Comparison of ENCODE assay signal across 12 cellular contexts in the genomic region with DNA sequence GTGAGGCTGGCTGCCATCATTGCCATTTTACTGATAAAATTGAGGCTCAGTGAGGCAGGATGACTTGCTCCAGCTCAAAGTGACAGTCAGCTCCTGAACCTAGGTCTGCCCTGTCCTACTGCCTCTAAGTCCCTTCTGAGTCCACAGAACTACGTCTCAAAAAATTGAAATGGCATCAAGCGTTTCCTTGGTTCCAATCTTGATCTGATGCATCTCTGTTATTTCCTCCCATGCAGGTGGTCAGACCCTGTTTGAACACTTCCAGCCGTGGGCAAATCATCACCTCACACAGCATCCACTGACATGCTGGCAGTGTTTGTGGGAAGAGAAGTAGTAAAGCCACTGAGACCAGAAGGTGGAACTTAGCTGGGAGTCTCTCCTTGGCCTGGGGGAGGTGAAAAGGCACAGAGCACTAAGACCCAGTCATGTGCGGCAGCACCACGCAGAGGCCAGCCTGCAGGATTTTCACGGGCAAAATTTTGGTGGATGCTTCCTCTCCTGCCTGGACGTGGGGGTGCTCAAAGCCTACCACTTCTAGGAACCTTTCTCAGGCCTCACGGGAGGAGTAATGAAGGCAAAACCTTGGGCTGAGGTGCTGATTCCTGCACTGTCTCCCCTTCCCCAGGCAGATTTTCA. TPM values are rescaled to one million over a fixed set of nuclear protein-coding genes. Genes with fewer than 3 reads are reported as not detected.
DNase-seq lines count a peak whose midpoint lies in the region; ATAC-seq and TF ChIP-seq lines count a peak whose summit lies in the region.
"Had no signal": no experiment of that assay in that cellular context is flagged by ENCODE, and none has a peak within 500 bp of the region (broad histone marks: within the 10 kb centered on the region; RNA-seq: fewer than 3 reads in every experiment).

No MANE protein-coding gene starts in this region.

- no peak for TF ChIP-seq POLR2A in breast epithelium (IDR thresholded peaks at IDR 0.05)
- no peak for TF ChIP-seq POLR2A in vagina (IDR thresholded peaks at IDR 0.05)

- H3K4me3 ChIP-seq in breast epithelium (no peak overlapping the region), vagina (no peak overlapping the region)
- H3K4me3 ChIP-seq: BLaER1 treated with 17β-estradiol and CSF1 and Interleukin-3, amounts not matched to agents 10 nM and 100 nM; cardiac muscle cell had no signal

- TF ChIP-seq CTCF in MCF 10A (IDR thresholded peaks at IDR 0.05; ENCODE audit: unreplicated experiment) (no peak), breast epithelium (IDR thresholded peaks at IDR 0.05) (peak in 1 of 3 donors; percentile 1), VCaP (conservative IDR thresholded peaks at IDR 0.05) (peak; percentile 62), vagina (IDR thresholded peaks at IDR 0.05) (peak in 1 of 3 experiments; percentile 9)

- CTCF ChIA-PET in MCF 10A (lab: Yijun Ruan, JAX): interaction anchor here (0.6 to 6.2 kb wide), 17 partner anchors 10 to 235 kb away, joined by 3 to 79 read pairs (median 4); partner anchors contain the start of genes CPLANE2 and FAM131C

- ATAC-seq in memory B cell (ENCODE audit: low read depth): no peak
- no peak for ATAC-seq in HG02571 (IDR thresholded peaks at IDR 0.05; ENCODE audit: unreplicated experiment)
- no peak for ATAC-seq in HG02759 (IDR thresholded peaks at IDR 0.05; ENCODE audit: unreplicated experiment)

- H3K9me3 ChIP-seq in breast epithelium: no peaks in the 10 kb centered on the region
- no peaks in the 10 kb centered on the region for H3K9me3 ChIP-seq in vagina
- H3K9me3 ChIP-seq: BLaER1 treated with 17β-estradiol and CSF1 and Interleukin-3, amounts not matched to agents 10 nM and 100 nM had no signal

- no peak for DNase-seq in MCF 10A (ENCODE audit: unreplicated experiment)
- no peak for DNase-seq in breast epithelium (ENCODE audit: low spot score in 2 of 2)
- DNase-seq in memory B cell (ENCODE audit: low spot score in 2 of 2): no peak
- no peak for DNase-seq in vagina (ENCODE audit: extremely low spot score in 2 of 2)
- DNase-seq in CD1c-positive myeloid dendritic cell (ENCODE audit: extremely low spot score): no peak

- BruUV-seq in MCF 10A (replicated peaks; lab: Mats Ljungman, UMichigan): no TSS peak

- H3K4me1 ChIP-seq in breast epithelium (peaks cover 10 to 20% of the 10 kb centered on the region in 2 donors), vagina (peaks cover 41% of the 10 kb centered on the region)

- POLR2A ChIA-PET in MCF 10A (lab: Yijun Ruan, JAX): interaction anchor here (0.8 to 2.4 kb wide), 5 partner anchors 28 to 166 kb away, joined by 3 to 12 read pairs (median 3); partner anchors contain the start of gene EPHA2

- H3K36me3 Mint-ChIP-seq in MCF 10A (ENCODE audit: insufficient read depth, unreplicated experiment) (peaks cover 51% of the 10 kb centered on the region), memory B cell (peaks cover 2% of the 10 kb centered on the region)
- H3K36me3 Mint-ChIP-seq: natural killer cell treated with Interleukin-12 subunit alpha and Interleukin-12 subunit beta and Interleukin-15 and Interleukin-18, amount 100 ng/mL, for 72 hours had no signal

- peaks cover 23% of the 10 kb centered on the region for H3K4me1 Mint-ChIP-seq in MCF 10A (ENCODE audit: insufficient read depth, unreplicated experiment)
- H3K4me1 Mint-ChIP-seq in memory B cell: peaks cover 14% of the 10 kb centered on the region

- H3K27ac Mint-ChIP-seq in MCF 10A (ENCODE audit: low read depth, unreplicated experiment) (peak overlapping the region; percentile 27), memory B cell (peak overlapping the region; percentile 38)
- H3K27ac Mint-ChIP-seq: activated T-cell treated with anti-CD3 and anti-CD28 coated beads, Interleukin-2, amount 50 U/mL, for 72 hours; natural killer cell treated with Interleukin-12 subunit alpha and Interleukin-12 subunit beta and Interleukin-15 and Interleukin-18, amount 100 ng/mL, for 72 hours had no signal

- H3K9me3 Mint-ChIP-seq in MCF 10A (ENCODE audit: unreplicated experiment): no peaks in the 10 kb centered on the region
- H3K9me3 Mint-ChIP-seq in memory B cell: no peaks in the 10 kb centered on the region
- H3K9me3 Mint-ChIP-seq: activated T-cell treated with anti-CD3 and anti-CD28 coated beads, Interleukin-2, amount 50 U/mL, for 72 hours; natural killer cell treated with Interleukin-12 subunit alpha and Interleukin-12 subunit beta and Interleukin-15 and Interleukin-18, amount 100 ng/mL, for 72 hours had no signal

- intact Hi-C loops in MCF 10A (cut with micrococcal nuclease) (loop anchor here (1.0 to 10.0 kb wide), 5 partner anchors 56 to 240 kb away; partner anchors contain the start of gene SRARP), breast epithelium (cut with DNase I; ENCODE audit: low total_unique reads) (no loop called here), vagina (cut with DNase I) (loop anchor here (5.0 kb wide), 2 partner anchors 62 to 167 kb away; no protein-coding TSS in a partner anchor)

- H3K27me3 ChIP-seq in breast epithelium (no peaks in the 10 kb centered on the region), vagina (no peaks in the 10 kb centered on the region)
- H3K27me3 ChIP-seq: BLaER1 treated with 17β-estradiol and CSF1 and Interleukin-3, amounts not matched to agents 10 nM and 100 nM; cardiac muscle cell had no signal

- H3K27ac ChIP-seq in breast epithelium (no peak overlapping the region), VCaP (no peak overlapping the region), vagina (peak overlapping the region; percentile 69)
- H3K27ac ChIP-seq: cardiac muscle cell had no signal

- no peaks in the 10 kb centered on the region for H3K36me3 ChIP-seq in breast epithelium
- no peaks in the 10 kb centered on the region for H3K36me3 ChIP-seq in vagina

- H3K4me3 Mint-ChIP-seq in MCF 10A (ENCODE audit: unreplicated experiment) (no peak overlapping the region), memory B cell (no peak overlapping the region)
- H3K4me3 Mint-ChIP-seq: activated T-cell treated with anti-CD3 and anti-CD28 coated beads, Interleukin-2, amount 50 U/mL, for 72 hours; natural killer cell treated with Interleukin-12 subunit alpha and Interleukin-12 subunit beta and Interleukin-15 and Interleukin-18, amount 100 ng/mL, for 72 hours had no signal

- H3K27me3 Mint-ChIP-seq in MCF 10A (ENCODE audit: insufficient read depth, unreplicated experiment): no peaks in the 10 kb centered on the region
- H3K27me3 Mint-ChIP-seq in memory B cell: no peaks in the 10 kb centered on the region
- H3K27me3 Mint-ChIP-seq: natural killer cell treated with Interleukin-12 subunit alpha and Interleukin-12 subunit beta and Interleukin-15 and Interleukin-18, amount 100 ng/mL, for 72 hours had no signal

RNA-seq across cellular contexts. Expression of gene CPLANE2, which starts 7.8 kb away (rescaled TPM):
- 8.3 and 13.2 TPM in 2 replicates for total RNA-seq in MCF 10A (2022)
- total RNA-seq in breast epithelium: 1 to 10 TPM; 4.3 to 9.5 (median 8.2) TPM
- total RNA-seq in vagina: 1.2 TPM

RNA-seq across cellular contexts. Expression of gene ARHGEF19, which starts 32.3 kb away (rescaled TPM):
- total RNA-seq in MCF 10A (2022): 1.7 and 1.9 TPM in 2 replicates
- 10 to 100 TPM in 2 of 3 donors, 1 to 10 TPM in 1; 7.5 to 18.0 (median 12.9) TPM for total RNA-seq in breast epithelium
- 19.4 TPM for total RNA-seq in vagina
